In the genomic region with DNA sequence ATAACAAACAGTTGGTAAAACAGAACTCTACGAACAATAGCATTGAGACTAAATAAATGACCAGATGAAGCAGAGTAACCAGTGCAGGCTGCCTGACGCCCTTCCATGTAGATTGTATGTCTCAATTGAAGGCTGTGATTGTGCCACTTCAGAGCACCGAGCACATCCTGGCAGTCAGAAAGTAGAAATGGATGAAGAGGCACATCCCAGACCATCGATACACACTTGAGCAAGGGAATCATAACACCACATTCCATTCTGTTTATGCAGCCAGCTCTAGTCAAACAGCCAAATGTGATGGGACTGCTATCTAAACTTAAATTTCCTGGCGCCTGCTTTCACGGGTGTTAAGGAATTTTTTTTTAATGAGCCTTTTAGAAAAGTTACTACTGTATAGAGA, we compare ENCODE assay signal across 26 cellular contexts.
DNase-seq lines count a peak whose midpoint lies in the region; ATAC-seq and TF ChIP-seq lines count a peak whose summit lies in the region.
"Had no signal": no experiment of that assay in that cellular context is flagged by ENCODE, and none has a peak within 500 bp of the region (broad histone marks: within the 10 kb centered on the region; RNA-seq: fewer than 3 reads in every experiment).

No MANE protein-coding gene starts in this region.

- DNase-seq in ACHN (peak; percentile 37), HS-5 (ENCODE audit: low read depth) (peak; percentile 25), fibroblast of gingiva (ENCODE audit: low read depth) (peak; percentile 28), kidney glomerular epithelial cell (lab: John Stamatoyannopoulos, UW) (peak; percentile 45), GM19240 (ENCODE audit: insufficient read length, low spot score) (no peak), NCI-H2196 (lab: John Stamatoyannopoulos, UW; ENCODE audit: unreplicated experiment) (no peak), WERI-Rb-1 (no peak)
- DNase-seq: activated CD4-positive, alpha-beta T cell treated with anti-CD3 and anti-CD28 coated beads, Interleukin-2, amount 10 ng/mL, durations not matched to agents 24 days and 14 days; activated naive CD4-positive, alpha-beta T cell treated with anti-CD3 and anti-CD28 coated beads for 36 hours; activated T-cell treated with anti-CD3 and anti-CD28 coated beads, Interleukin-2, amount 50 U/mL, for 48 hours; COR-L47; DMS79 treated with DMSO at 0.1 percent for 48 hours; gastrocnemius medialis; H9; NCI-H1105; NCI-H1930; NCI-H345; NCI-H748 treated with DMSO at 0.1 percent for 48 hours; uterus had no signal

- no peak overlapping the region for H3K4me3 ChIP-seq in WERI-Rb-1 (ENCODE audit: low read depth, low read length)
- H3K4me3 ChIP-seq: BLaER1 treated with 17β-estradiol and CSF1 and Interleukin-3, amounts not matched to agents 10 nM and 100 nM; gastrocnemius medialis; suprapubic skin; uterus had no signal

- no peaks in the 10 kb centered on the region for H3K27me3 ChIP-seq in WERI-Rb-1 (ENCODE audit: insufficient read depth, low read depth, severe bottlenecking)
- H3K27me3 ChIP-seq: BLaER1 treated with 17β-estradiol and CSF1 and Interleukin-3, amounts not matched to agents 10 nM and 100 nM; gastrocnemius medialis; neutrophil; suprapubic skin; uterus had no signal

- H3K27ac ChIP-seq in WERI-Rb-1: no peak overlapping the region
- H3K27ac ChIP-seq: BLaER1 treated with 17β-estradiol and CSF1 and Interleukin-3, amounts not matched to agents 10 nM and 100 nM; gastrocnemius medialis; neutrophil; suprapubic skin; uterus; VCaP had no signal

- H3K9me3 ChIP-seq in WERI-Rb-1 (ENCODE audit: severe bottlenecking): peaks cover 2% of the 10 kb centered on the region
- H3K9me3 ChIP-seq: BLaER1 treated with 17β-estradiol and CSF1 and Interleukin-3, amounts not matched to agents 10 nM and 100 nM; gastrocnemius medialis; neutrophil; suprapubic skin; uterus had no signal

- TF ChIP-seq CTCF in WERI-Rb-1 (IDR thresholded peaks at IDR 0.05; ENCODE audit: low read depth, low read length): no peak

- in situ Hi-C loops in ACHN (cut with HindIII; ENCODE audit: low pct_ligation_motif_present, low pct_unique_long_range_greater_than_20kb, low sequenced_read_pairs): no loop called here

- H3K36me3 ChIP-seq in WERI-Rb-1: no peaks in the 10 kb centered on the region
- H3K36me3 ChIP-seq: BLaER1 treated with 17β-estradiol and CSF1 and Interleukin-3, amounts not matched to agents 10 nM and 100 nM; neutrophil; suprapubic skin; uterus had no signal

- no peak for ATAC-seq in GM19467 (IDR thresholded peaks at IDR 0.05; ENCODE audit: unreplicated experiment)
- ATAC-seq: HepG2; stimulated activated effector memory CD8-positive, alpha-beta T cell treated with anti-CD3 and anti-CD28 coated beads, Interleukin-12 subunit alpha, Interleukin-12 subunit beta, amount 100 ng/mL, for 72 hours had no signal

Comparison
In these comparisons a context has a peak if more than half of its experiments do, and no peak if none do; other contexts are left out.
1. DNase-seq: peak in ACHN (single experiment), HS-5 (single experiment), fibroblast of gingiva (single experiment) and kidney glomerular epithelial cell (single experiment); none in GM19240 (single experiment), NCI-H2196 (single experiment) and WERI-Rb-1 (single experiment).